Comparison of ENCODE assay signal across 31 cellular contexts in genomic region chr1:225645194-225645593, GRCh38. TPM values are rescaled to one million over a fixed set of nuclear protein-coding genes. Genes with fewer than 3 reads are reported as not detected.
"Had no signal": no experiment of that assay in that cellular context is flagged by ENCODE, and none has a peak within 500 bp of the region (broad histone marks: within the 10 kb centered on the region; RNA-seq: fewer than 3 reads in every experiment).

No MANE protein-coding gene starts in this region.

- DNase-seq: activated CD4-positive, alpha-beta memory T cell treated with anti-CD3 and anti-CD28 coated beads, Interleukin-2, amount 10 ng/mL, durations not matched to agents 7 days and 5 days; activated CD4-positive, alpha-beta T cell treated with anti-CD3 and anti-CD28 coated beads for 36 hours; activated CD4-positive, alpha-beta T cell treated with anti-CD3 and anti-CD28 coated beads, Interleukin-2, amount 50 U/mL, for 1 hour; activated gamma-delta T cell; activated naive CD4-positive, alpha-beta T cell treated with anti-CD3 and anti-CD28 coated beads for 36 hours; activated T-cell treated with anti-CD3 and anti-CD28 coated beads for 4 hours; activated T-cell treated with anti-CD3 and anti-CD28 coated beads, Interleukin-2, amount 50 U/mL, for 48 hours; amygdala; brain microvascular endothelial cell; cerebellar nuclear complex; Kasumi-1; KBM-7; NCI-H1092; NCI-H1417; NCI-H1694; NCI-H2029; NCI-H2107; NCI-H2171 treated with DMSO at 0.1 percent for 48 hours; NCI-H226; NCI-H526 treated with DMSO at 0.1 percent for 48 hours; NCI-H82; NK-92 treated with Interleukin-12 subunit alpha and Interleukin-12 subunit beta, amount 100 ng/mL, for 24 hours; OCI-M1; Peyer's patch; Right ventricle myocardium superior; SJCRH30 had no signal

- H3K36me3 ChIP-seq: Peyer's patch had no signal

- H3K4me3 Mint-ChIP-seq: activated CD4-positive, alpha-beta memory T cell treated with anti-CD3 and anti-CD28 coated beads, Interleukin-2, amount 10 ng/mL, durations not matched to agents 7 days and 5 days; activated CD4-positive, alpha-beta T cell treated with anti-CD3 and anti-CD28 coated beads for 36 hours; activated naive CD4-positive, alpha-beta T cell treated with anti-CD3 and anti-CD28 coated beads for 36 hours; activated naive CD8-positive, alpha-beta T cell; activated T-helper 17 cell treated with anti-CD3 and anti-CD28 coated beads, Interleukin-2, amount 50 U/mL, for 72 hours; T-helper 1 cell treated with Interleukin-12 subunit alpha and Interleukin-12 subunit beta and Interleukin-4 antibody, amounts not matched to agents 30 μg/mL and 1 μg/mL, for 36 hours had no signal

- H3K4me1 ChIP-seq: Peyer's patch, SJCRH30 had no signal

- H3K9me3 Mint-ChIP-seq: activated CD4-positive, alpha-beta memory T cell treated with anti-CD3 and anti-CD28 coated beads, Interleukin-2, amount 10 ng/mL, durations not matched to agents 7 days and 5 days; activated naive CD4-positive, alpha-beta T cell treated with anti-CD3 and anti-CD28 coated beads for 36 hours; activated T-helper 17 cell treated with anti-CD3 and anti-CD28 coated beads, Interleukin-2, amount 50 U/mL, for 72 hours; T-helper 1 cell treated with Interleukin-12 subunit alpha and Interleukin-12 subunit beta and Interleukin-4 antibody, amounts not matched to agents 30 μg/mL and 1 μg/mL, for 36 hours had no signal

- H3K27ac Mint-ChIP-seq: activated CD4-positive, alpha-beta memory T cell treated with anti-CD3 and anti-CD28 coated beads, Interleukin-2, amount 10 ng/mL, durations not matched to agents 7 days and 5 days; activated CD4-positive, alpha-beta T cell treated with anti-CD3 and anti-CD28 coated beads for 36 hours; activated naive CD4-positive, alpha-beta T cell treated with anti-CD3 and anti-CD28 coated beads for 36 hours; activated naive CD8-positive, alpha-beta T cell; activated T-helper 17 cell treated with anti-CD3 and anti-CD28 coated beads, Interleukin-2, amount 50 U/mL, for 72 hours; T-helper 1 cell treated with Interleukin-12 subunit alpha and Interleukin-12 subunit beta and Interleukin-4 antibody, amounts not matched to agents 30 μg/mL and 1 μg/mL, for 36 hours had no signal

- H3K27ac ChIP-seq: brain microvascular endothelial cell, Peyer's patch, RWPE1, SJCRH30, VCaP had no signal

- ATAC-seq: activated CD4-positive, alpha-beta T cell treated with anti-CD3 and anti-CD28 coated beads for 36 hours; activated T-helper 17 cell treated with anti-CD3 and anti-CD28 coated beads, Interleukin-2, amount 50 U/mL, for 72 hours had no signal

- H3K4me1 Mint-ChIP-seq: activated CD4-positive, alpha-beta memory T cell treated with anti-CD3 and anti-CD28 coated beads, Interleukin-2, amount 10 ng/mL, durations not matched to agents 7 days and 5 days; activated CD4-positive, alpha-beta T cell treated with anti-CD3 and anti-CD28 coated beads for 36 hours; activated T-helper 17 cell treated with anti-CD3 and anti-CD28 coated beads, Interleukin-2, amount 50 U/mL, for 72 hours had no signal

- H3K27me3 ChIP-seq: brain microvascular endothelial cell, Peyer's patch, SJCRH30 had no signal

- H3K9me3 ChIP-seq: Peyer's patch had no signal

- H3K4me3 ChIP-seq: Peyer's patch, SJCRH30 had no signal

RNA-seq across cellular contexts. Expression of gene ENAH, which starts 7.7 kb away (rescaled TPM):
- total RNA-seq: activated CD4-positive, alpha-beta memory T cell treated with anti-CD3 and anti-CD28 coated beads, Interleukin-2, amount 10 ng/mL, durations not matched to agents 7 days and 5 days had no signal
